Comparison of ENCODE assay signal across 2 cellular contexts in genomic region chr4:168679397-168680176, GRCh38.
TF ChIP-seq lines count a peak whose summit lies in the region.

No MANE protein-coding gene starts in this region.

TF ChIP-seq in SK-N-SH, 30 proteins besides CTCF, POLR2A, EP300 and RAD21 (continued from another document):
- TF ChIP-seq PBX3 (IDR thresholded peaks at IDR 0.05), result peak; percentile 91
- TF ChIP-seq FOSL2 (IDR thresholded peaks at IDR 0.05; ENCODE audit: borderline replicate concordance, low read depth), result no peak; the same call in 1 of the 2 replicates
- TF ChIP-seq TCF12 (IDR thresholded peaks at IDR 0.05), result peak; percentile 76

TF ChIP-seq in WTC11, 78 proteins besides CTCF, POLR2A, EP300 and RAD21 (continued from another document):
- TF ChIP-seq ZNF281 (CRISPR knock-in tag; IDR thresholded peaks at IDR 0.05), result no peak
- no peak for TF ChIP-seq NR1H2 (CRISPR knock-in tag; IDR thresholded peaks at IDR 0.05)
- no peak for TF ChIP-seq TCF7 (CRISPR knock-in tag; IDR thresholded peaks at IDR 0.05; ENCODE audit: low read depth)
- TF ChIP-seq E2F5 (CRISPR knock-in tag; IDR thresholded peaks at IDR 0.05), result no peak
- no peak for TF ChIP-seq ESRRA (CRISPR knock-in tag; IDR thresholded peaks at IDR 0.05; ENCODE audit: borderline replicate concordance)
- no peak for TF ChIP-seq CBFB (CRISPR knock-in tag; IDR thresholded peaks at IDR 0.05; ENCODE audit: low read depth)
- no peak for TF ChIP-seq RORB (CRISPR knock-in tag; IDR thresholded peaks at IDR 0.05)
- TF ChIP-seq ATF3 (CRISPR knock-in tag; conservative IDR thresholded peaks at IDR 0.05), result no peak
- no peak for TF ChIP-seq ATF1 (CRISPR knock-in tag; IDR thresholded peaks at IDR 0.05)
- TF ChIP-seq NFE2L1 (CRISPR knock-in tag; IDR thresholded peaks at IDR 0.05), result no peak
- no peak for TF ChIP-seq ZNF121 (CRISPR knock-in tag; IDR thresholded peaks at IDR 0.05)
- no peak for TF ChIP-seq PREB (CRISPR knock-in tag; IDR thresholded peaks at IDR 0.05; ENCODE audit: borderline replicate concordance)
- TF ChIP-seq PRRX2 (CRISPR knock-in tag; IDR thresholded peaks at IDR 0.05), result no peak
- no peak for TF ChIP-seq ZNF317 (CRISPR knock-in tag; IDR thresholded peaks at IDR 0.05; ENCODE audit: borderline replicate concordance, low read depth)
- TF ChIP-seq SMAD4 (CRISPR knock-in tag; IDR thresholded peaks at IDR 0.05), result no peak
TF ChIP-seq in WTC11: peak in this region for 0.
